In genomic region chr12:130838951-130839769, GRCh38 we compare ENCODE assay signal across 8 cellular contexts. TPM values are rescaled to one million over a fixed set of nuclear protein-coding genes. Genes with fewer than 3 reads are reported as not detected.
A peak's percentile ranks its signal among the peaks of the same experiment; 100 is the strongest.
DNase-seq lines count a peak whose midpoint lies in the region; ATAC-seq, FAIRE-seq and TF ChIP-seq lines count a peak whose summit lies in the region.

TSS of gene STX2 (minus strand) at chr12:130839250. CDS start at chr12:130839099, 151 bp downstream.

- peak within 1 kb of the TSS; percentile 59 to 69 (median 62) for H3K27ac ChIP-seq in pancreas
- peak within 1 kb of the TSS; percentile 52 for H3K27ac ChIP-seq in thymus (ENCODE audit: low read depth)

- CTCF ChIA-PET in HEK293T (lab: Yijun Ruan, JAX), result interaction anchor here (0.7 kb wide), 1 partner anchor 31 kb away, joined by 3 read pairs; no protein-coding TSS in a partner anchor

- H3K27me3 ChIP-seq in pancreas (no peaks in the 10 kb centered on the region), thymus (ENCODE audit: control insufficient read depth, insufficient read depth) (no peaks in the 10 kb centered on the region)

- H3K36me3 Mint-ChIP-seq in activated naive CD8-positive, alpha-beta T cell, result no peaks in the 10 kb centered on the region

- no peaks in the 10 kb centered on the region for H3K9me3 ChIP-seq in pancreas
- no peaks in the 10 kb centered on the region for H3K9me3 ChIP-seq in thymus (ENCODE audit: control insufficient read depth)

- H3K4me1 ChIP-seq in pancreas, result peaks cover 0 to 4% (median 0%) of the 10 kb centered on the region in 3 donors
- H3K4me1 ChIP-seq in thymus (ENCODE audit: control insufficient read depth, insufficient read depth, low read length), result peaks cover 3% of the 10 kb centered on the region

- no peak for FAIRE-seq in pancreas (lab: Jason Lieb, UNC)

- 1% methylated on average over 34 to 79 of the region's 79 CpGs for WGBS in pancreas, 2 donors
- WGBS in thymus, result 1% methylated on average over 79 of the region's 79 CpGs

- H3K4me3 ChIP-seq in pancreas (peak within 1 kb of the TSS; percentile 53 to 86 (median 68)), thymus (ENCODE audit: low read length) (peak within 1 kb of the TSS; percentile 94)

- POLR2A ChIA-PET in HEK293T (lab: Yijun Ruan, JAX), result interaction anchor here (1.0 kb wide), 1 partner anchor 31 kb away, joined by 6 read pairs; no protein-coding TSS in a partner anchor

- no peaks in the 10 kb centered on the region for H3K9me3 Mint-ChIP-seq in activated naive CD8-positive, alpha-beta T cell (ENCODE audit: low read depth)

- H3K36me3 ChIP-seq in pancreas (no peaks in the 10 kb centered on the region), thymus (ENCODE audit: control insufficient read depth, insufficient read depth) (no peaks in the 10 kb centered on the region)

- no peaks in the 10 kb centered on the region for H3K27me3 Mint-ChIP-seq in activated naive CD8-positive, alpha-beta T cell

- peaks cover 22% of the 10 kb centered on the region for H3K4me1 Mint-ChIP-seq in activated naive CD8-positive, alpha-beta T cell (ENCODE audit: low read depth)

- H3K27ac Mint-ChIP-seq in activated naive CD8-positive, alpha-beta T cell, result peak within 1 kb of the TSS; percentile 91

- ATAC-seq in SK-N-SH treated with all-trans-retinoic acid at 6 μM for 48 hours (peak; percentile 89), pancreas (peak; percentile 96 to 98 (median 97))

- TF ChIP-seq CTCF in GM10266 (IDR thresholded peaks at IDR 0.05; ENCODE audit: control insufficient read depth, insufficient read depth, low read depth, missing control alignments), result peak; percentile 7
- TF ChIP-seq CTCF in pancreas (IDR thresholded peaks at IDR 0.05), result no peak

- intact Hi-C loops in head of caudate nucleus (cut with DNase I) (loop anchor here (2.0 kb wide), 1 partner anchor 32 kb away; no protein-coding TSS in a partner anchor), pancreas (cut with DNase I) (no loop called here)

- DNase-seq in GM10266 (ENCODE audit: extremely low spot score), result peak; percentile 98
- DNase-seq in HEK293T (ENCODE audit: extremely low spot score), result peak; percentile 98
- DNase-seq in MV-4-11 (lab: John Stamatoyannopoulos, UW), result peak; percentile 75
- peak; percentile 58 to 96 (median 90) for DNase-seq in head of caudate nucleus
- DNase-seq in pancreas, result peak; percentile 80 to 98 (median 92)

- peak within 1 kb of the TSS; percentile 91 for H3K4me3 Mint-ChIP-seq in activated naive CD8-positive, alpha-beta T cell

TF ChIP-seq in HEK293T, 16 proteins besides CTCF, POLR2A, EP300 and RAD21:
- peak; percentile 95 for TF ChIP-seq L3MBTL2 (conservative IDR thresholded peaks at IDR 0.05)
- TF ChIP-seq CTBP1 (IDR thresholded peaks at IDR 0.05; ENCODE audit: borderline replicate concordance), result no peak
- no peak for TF ChIP-seq TARDBP (IDR thresholded peaks at IDR 0.05)
- no peak for TF ChIP-seq ARNT (IDR thresholded peaks at IDR 0.05)
- no peak for TF ChIP-seq ZNF384 (IDR thresholded peaks at IDR 0.05)

TF ChIP-seq in SK-N-SH treated with all-trans-retinoic acid at 6 μM for 48 hours, 23 proteins besides CTCF, POLR2A, EP300 and RAD21:
- no peak for TF ChIP-seq TCF4 (CRISPR knock-in tag; IDR thresholded peaks at IDR 0.05; ENCODE audit: borderline replicate concordance)
- TF ChIP-seq, protein P1, sequence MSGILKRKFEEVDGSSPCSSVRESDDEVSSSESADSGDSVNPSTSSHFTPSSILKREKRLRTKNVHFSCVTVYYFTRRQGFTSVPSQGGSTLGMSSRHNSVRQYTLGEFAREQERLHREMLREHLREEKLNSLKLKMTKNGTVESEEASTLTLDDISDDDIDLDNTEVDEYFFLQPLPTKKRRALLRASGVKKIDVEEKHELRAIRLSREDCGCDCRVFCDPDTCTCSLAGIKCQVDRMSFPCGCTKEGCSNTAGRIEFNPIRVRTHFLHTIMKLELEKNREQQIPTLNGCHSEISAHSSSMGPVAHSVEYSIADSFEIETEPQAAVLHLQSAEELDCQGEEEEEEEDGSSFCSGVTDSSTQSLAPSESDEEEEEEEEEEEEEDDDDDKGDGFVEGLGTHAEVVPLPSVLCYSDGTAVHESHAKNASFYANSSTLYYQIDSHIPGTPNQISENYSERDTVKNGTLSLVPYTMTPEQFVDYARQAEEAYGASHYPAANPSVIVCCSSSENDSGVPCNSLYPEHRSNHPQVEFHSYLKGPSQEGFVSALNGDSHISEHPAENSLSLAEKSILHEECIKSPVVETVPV (CRISPR knock-in tag; IDR thresholded peaks at IDR 0.05), result no peak
- TF ChIP-seq ARNTL (CRISPR knock-in tag; IDR thresholded peaks at IDR 0.05; ENCODE audit: borderline replicate concordance, low read depth), result 0 out of 2 replicates have a peak, but pooled peaks have one; percentile 35

RNA-seq across cellular contexts. Expression of gene STX2, which starts in this region (rescaled TPM):
- total RNA-seq in pancreas, result 10 to 100 TPM in 1 of 6 donors, 1 to 10 TPM in 5; 4.8 to 10.8 (median 6.1) TPM
- polyA plus RNA-seq in pancreas (10 to 100 TPM in 1 of 2 donors, 1 to 10 TPM in 1; 7.0 to 16.8 TPM), thymus (18.3 TPM)

Comparison
In these comparisons a context has a peak if more than half of its experiments do, and no peak if none do; other contexts are left out.
1. Peak in every context shown above with its lines: DNase-seq, ATAC-seq, H3K4me3 ChIP-seq and H3K27ac ChIP-seq.